In genomic region chr3:179234244-179234643, GRCh38 we compare ENCODE assay signal across 17 cellular contexts. TPM values are rescaled to one million over a fixed set of nuclear protein-coding genes. Genes with fewer than 3 reads are reported as not detected.
DNase-seq lines count a peak whose midpoint lies in the region; ATAC-seq and TF ChIP-seq lines count a peak whose summit lies in the region.
"Had no signal": no experiment of that assay in that cellular context is flagged by ENCODE, and none has a peak within 500 bp of the region (broad histone marks: within the 10 kb centered on the region; RNA-seq: fewer than 3 reads in every experiment).

No MANE protein-coding gene starts in this region.

- no peak overlapping the region for H3K27ac ChIP-seq in upper lobe of right lung
- H3K27ac ChIP-seq: C4-2B had no signal

- H3K4me3 ChIP-seq in upper lobe of right lung: no peak overlapping the region

- ATAC-seq in upper lobe of right lung: no peak

- H3K36me3 ChIP-seq in upper lobe of right lung: peaks cover 37% of the 10 kb centered on the region

- no peaks in the 10 kb centered on the region for H3K9me3 ChIP-seq in upper lobe of right lung

- DNase-seq in NOMO-1 treated with DMSO at 0.1 percent for 48 hours (lab: John Stamatoyannopoulos, UW; ENCODE audit: unreplicated experiment) (peak; percentile 7), NOMO-1 treated with dmso at 0.1 percent for 144 hours (lab: John Stamatoyannopoulos, UW; ENCODE audit: unreplicated experiment) (no peak), amniotic epithelial cell (ENCODE audit: low read depth) (peak; percentile 65), fibroblast of gingiva (ENCODE audit: low read depth) (peak; percentile 7), retina (peak; percentile 28), upper lobe of right lung (no peak), SIG-M5 treated with dmso at 0.1 percent for 504 hours (lab: John Stamatoyannopoulos, UW; ENCODE audit: unreplicated experiment) (no peak), 8988T (no peak)
- DNase-seq: EL, H7, NCI-H1092 treated with DMSO at 0.1 percent for 48 hours, NCI-H1694, NCI-H2107, NCI-H226, NCI-H69, SHP77 treated with DMSO at 0.1 percent for 48 hours had no signal

- intact Hi-C loops in upper lobe of right lung (cut with DNase I): no loop called here

- no peaks in the 10 kb centered on the region for H3K4me1 ChIP-seq in upper lobe of right lung

- no peaks in the 10 kb centered on the region for H3K27me3 ChIP-seq in upper lobe of right lung

- TF ChIP-seq CTCF in upper lobe of right lung (IDR thresholded peaks at IDR 0.05): no peak

RNA-seq across cellular contexts. Expression of gene KCNMB3, which starts 16.7 kb away (rescaled TPM):
- total RNA-seq in upper lobe of right lung: 2.5 TPM

Comparison
In these comparisons a context has a peak if more than half of its experiments do, and no peak if none do; other contexts are left out.
1. DNase-seq: peak in NOMO-1 treated with DMSO at 0.1 percent for 48 hours (single experiment), amniotic epithelial cell (single experiment), fibroblast of gingiva (single experiment) and retina (single experiment); none in NOMO-1 treated with dmso at 0.1 percent for 144 hours (single experiment), upper lobe of right lung (single experiment), SIG-M5 treated with dmso at 0.1 percent for 504 hours (single experiment) and 8988T (single experiment).